ENCODE assay signal across 11 cellular contexts in genomic region chr3:18440053-18440768, GRCh38. TPM values are rescaled to one million over a fixed set of nuclear protein-coding genes. Genes with fewer than 3 reads are reported as not detected.
A peak's percentile ranks its signal among the peaks of the same experiment; 100 is the strongest.
DNase-seq lines count a peak whose midpoint lies in the region; ATAC-seq lines count a peak whose summit lies in the region.
"Had no signal": no experiment of that assay in that cellular context is flagged by ENCODE, and none has a peak within 500 bp of the region (broad histone marks: within the 10 kb centered on the region; RNA-seq: fewer than 3 reads in every experiment).

No MANE protein-coding gene starts in this region.

- H3K36me3 Mint-ChIP-seq in activated CD8-positive, alpha-beta memory T cell treated with anti-CD3 and anti-CD28 coated beads, Interleukin-2, amount 10 ng/mL, durations not matched to agents 7 days and 5 days: peaks cover 58% of the 10 kb centered on the region
- peaks cover 68% of the 10 kb centered on the region for H3K36me3 Mint-ChIP-seq in activated naive CD8-positive, alpha-beta T cell treated with anti-CD3 and anti-CD28 coated beads, Interleukin-2, amount 50 U/mL, for 24 hours (ENCODE audit: low read depth)
- H3K36me3 Mint-ChIP-seq in stimulated activated memory B cell treated with anti-CD40 and anti-IgM and Interleukin-4, amounts not matched to agents 10 μg/mL and 1 μg/mL and 100 μg/mL, for 72 hours: no peaks in the 10 kb centered on the region

- peaks cover 46% of the 10 kb centered on the region for H3K4me1 Mint-ChIP-seq in activated CD8-positive, alpha-beta memory T cell treated with anti-CD3 and anti-CD28 coated beads, Interleukin-2, amount 10 ng/mL, durations not matched to agents 7 days and 5 days
- peaks cover 46% of the 10 kb centered on the region for H3K4me1 Mint-ChIP-seq in activated naive CD8-positive, alpha-beta T cell treated with anti-CD3 and anti-CD28 coated beads, Interleukin-2, amount 50 U/mL, for 24 hours
- peaks cover 39% of the 10 kb centered on the region for H3K4me1 Mint-ChIP-seq in stimulated activated memory B cell treated with anti-CD40 and anti-IgM and Interleukin-4, amounts not matched to agents 10 μg/mL and 1 μg/mL and 100 μg/mL, for 72 hours

- no peak for ATAC-seq in activated CD8-positive, alpha-beta memory T cell treated with anti-CD3 and anti-CD28 coated beads, Interleukin-2, amount 10 ng/mL, durations not matched to agents 7 days and 5 days
- ATAC-seq in activated naive CD8-positive, alpha-beta T cell treated with anti-CD3 and anti-CD28 coated beads, Interleukin-2, amount 50 U/mL, for 24 hours: no peak
- no peak for ATAC-seq in stimulated activated memory B cell treated with anti-CD40 and anti-IgM and Interleukin-4, amounts not matched to agents 10 μg/mL and 1 μg/mL and 100 μg/mL, for 72 hours
- no peak for ATAC-seq in HG02678 (IDR thresholded peaks at IDR 0.05; ENCODE audit: unreplicated experiment)

- CTCF ChIA-PET in activated CD8-positive, alpha-beta memory T cell treated with anti-CD3 and anti-CD28 coated beads, Interleukin-2, amount 10 ng/mL, durations not matched to agents 7 days and 5 days (lab: Charles Lee): interaction anchor here (3.1 kb wide), 1 partner anchor 10 kb away, joined by 17 read pairs; no protein-coding TSS in a partner anchor

- H3K4me3 Mint-ChIP-seq in activated CD8-positive, alpha-beta memory T cell treated with anti-CD3 and anti-CD28 coated beads, Interleukin-2, amount 10 ng/mL, durations not matched to agents 7 days and 5 days: peak overlapping the region; percentile 99
- H3K4me3 Mint-ChIP-seq in activated naive CD8-positive, alpha-beta T cell treated with anti-CD3 and anti-CD28 coated beads, Interleukin-2, amount 50 U/mL, for 24 hours: peak overlapping the region; percentile 96
- peak overlapping the region; percentile 56 for H3K4me3 Mint-ChIP-seq in stimulated activated memory B cell treated with anti-CD40 and anti-IgM and Interleukin-4, amounts not matched to agents 10 μg/mL and 1 μg/mL and 100 μg/mL, for 72 hours

- no peak for DNase-seq in activated CD8-positive, alpha-beta memory T cell treated with anti-CD3 and anti-CD28 coated beads, Interleukin-2, amount 10 ng/mL, durations not matched to agents 7 days and 5 days
- no peak for DNase-seq in activated CD8-positive, alpha-beta memory T cell treated with anti-CD3 and anti-CD28 coated beads for 24 hours
- DNase-seq in MV-4-11 (lab: John Stamatoyannopoulos, UW) (peak; percentile 45), HuH-7 (ENCODE audit: low spot score) (no peak), OCI-M2 (lab: John Stamatoyannopoulos, UW; ENCODE audit: unreplicated experiment) (no peak)
- no peak for DNase-seq in activated naive CD8-positive, alpha-beta T cell treated with anti-CD3 and anti-CD28 coated beads, Interleukin-2, amount 50 U/mL, for 24 hours
- DNase-seq: activated effector memory CD4-positive, alpha-beta T cell treated with Interleukin-2 at 50 U/mL for 16 hours; left ventricle myocardium inferior; stimulated activated CD4-positive, alpha-beta T cell treated with anti-CD3 and anti-CD28 coated beads, Interleukin-15, amount 100 ng/mL, for 24 hours had no signal

- H3K27ac Mint-ChIP-seq in activated CD8-positive, alpha-beta memory T cell treated with anti-CD3 and anti-CD28 coated beads, Interleukin-2, amount 10 ng/mL, durations not matched to agents 7 days and 5 days: peak overlapping the region; percentile 86
- peak overlapping the region; percentile 70 for H3K27ac Mint-ChIP-seq in activated naive CD8-positive, alpha-beta T cell treated with anti-CD3 and anti-CD28 coated beads, Interleukin-2, amount 50 U/mL, for 24 hours
- peak overlapping the region; percentile 70 for H3K27ac Mint-ChIP-seq in stimulated activated memory B cell treated with anti-CD40 and anti-IgM and Interleukin-4, amounts not matched to agents 10 μg/mL and 1 μg/mL and 100 μg/mL, for 72 hours

- no peaks in the 10 kb centered on the region for H3K27me3 Mint-ChIP-seq in activated CD8-positive, alpha-beta memory T cell treated with anti-CD3 and anti-CD28 coated beads, Interleukin-2, amount 10 ng/mL, durations not matched to agents 7 days and 5 days
- H3K27me3 Mint-ChIP-seq in activated naive CD8-positive, alpha-beta T cell treated with anti-CD3 and anti-CD28 coated beads, Interleukin-2, amount 50 U/mL, for 24 hours: no peaks in the 10 kb centered on the region
- H3K27me3 Mint-ChIP-seq in stimulated activated memory B cell treated with anti-CD40 and anti-IgM and Interleukin-4, amounts not matched to agents 10 μg/mL and 1 μg/mL and 100 μg/mL, for 72 hours: peaks cover 26% of the 10 kb centered on the region

- no peaks in the 10 kb centered on the region for H3K9me3 Mint-ChIP-seq in activated CD8-positive, alpha-beta memory T cell treated with anti-CD3 and anti-CD28 coated beads, Interleukin-2, amount 10 ng/mL, durations not matched to agents 7 days and 5 days (ENCODE audit: low read depth)
- H3K9me3 Mint-ChIP-seq in activated naive CD8-positive, alpha-beta T cell treated with anti-CD3 and anti-CD28 coated beads, Interleukin-2, amount 50 U/mL, for 24 hours: no peaks in the 10 kb centered on the region
- H3K9me3 Mint-ChIP-seq in stimulated activated memory B cell treated with anti-CD40 and anti-IgM and Interleukin-4, amounts not matched to agents 10 μg/mL and 1 μg/mL and 100 μg/mL, for 72 hours: no peaks in the 10 kb centered on the region

RNA-seq across cellular contexts. Expression of gene SATB1, which starts 15.1 kb away (rescaled TPM):
- total RNA-seq in activated CD8-positive, alpha-beta memory T cell treated with anti-CD3 and anti-CD28 coated beads, Interleukin-2, amount 10 ng/mL, durations not matched to agents 7 days and 5 days: 100 to 1,000 TPM; 164 to 233 TPM
